ENCODE assay signal across 19 cellular contexts in the genomic region with DNA sequence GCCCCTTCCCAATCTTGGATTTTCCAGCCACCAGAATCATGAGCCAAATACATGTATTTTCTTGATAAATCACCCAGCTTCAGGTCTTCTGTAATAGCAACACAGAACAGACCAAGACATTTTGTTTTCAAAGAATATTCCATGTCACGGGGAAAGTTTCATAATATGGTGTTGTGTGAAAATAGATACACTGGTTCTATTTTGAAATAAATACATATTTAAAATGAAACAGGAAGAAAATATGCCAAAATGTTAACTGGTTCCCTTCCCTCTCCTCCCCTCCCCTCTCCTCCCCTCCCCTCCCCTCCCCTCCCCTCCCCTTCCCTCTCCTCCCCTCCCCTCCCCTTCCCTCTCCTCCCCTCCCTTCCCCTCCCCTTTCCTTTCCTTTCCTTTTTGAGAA. TPM values are rescaled to one million over a fixed set of nuclear protein-coding genes. Genes with fewer than 3 reads are reported as not detected.
DNase-seq lines count a peak whose midpoint lies in the region; ATAC-seq, FAIRE-seq and TF ChIP-seq lines count a peak whose summit lies in the region.
"Had no signal": no experiment of that assay in that cellular context is flagged by ENCODE, and none has a peak within 500 bp of the region (broad histone marks: within the 10 kb centered on the region; RNA-seq: fewer than 3 reads in every experiment).

No MANE protein-coding gene starts in this region.

- no peak overlapping the region for H2AFZ ChIP-seq in HepG2 (ENCODE audit: low read length)
- peak overlapping the region; percentile 55 for H2AFZ ChIP-seq in OCI-LY7 (ENCODE audit: low read length)

- H3K27me3 Mint-ChIP-seq in dendritic cell treated with granulocyte-macrophage colony-stimulating factor and Interleukin-4, amounts not matched to agents 40 ng/mL and 50 ng/mL, for 4 days, result peaks cover 5% of the 10 kb centered on the region
- H3K27me3 Mint-ChIP-seq: CD4-positive, CD25-positive, alpha-beta regulatory T cell had no signal

- H3K27ac ChIP-seq in HepG2 (ENCODE audit: extremely low read length, insufficient read depth, low read length), result no peak overlapping the region
- no peak overlapping the region for H3K27ac ChIP-seq in right lobe of liver
- no peak overlapping the region for H3K27ac ChIP-seq in OCI-LY7 (ENCODE audit: low read depth, low read length, poor library complexity, severe bottlenecking)
- H3K27ac ChIP-seq in psoas muscle, result no peak overlapping the region
- H3K27ac ChIP-seq in kidney (ENCODE audit: low read depth in 2 of 2, low read length in 2 of 2), result no peak overlapping the region
- H3K27ac ChIP-seq: BLaER1 had no signal

- TF ChIP-seq CTCF in HepG2 (CRISPR knock-in tag; IDR thresholded peaks at IDR 0.05), result no peak
- TF ChIP-seq CTCF in right lobe of liver (IDR thresholded peaks at IDR 0.05), result no peak
- no peak for TF ChIP-seq CTCF in OCI-LY7 (conservative IDR thresholded peaks at IDR 0.05; ENCODE audit: low read length)
- TF ChIP-seq CTCF in psoas muscle (IDR thresholded peaks at IDR 0.05), result no peak
- TF ChIP-seq CTCF in kidney (IDR thresholded peaks at IDR 0.05; ENCODE audit: borderline replicate concordance, extremely low read depth, insufficient read depth), result no peak

- no peak overlapping the region for H3K4me3 ChIP-seq in HepG2 (replicated peaks in 1 of 3; ENCODE audit: insufficient read depth in 1 of 3, low read depth in 2 of 3, low read length in 3 of 3)
- no peak overlapping the region for H3K4me3 ChIP-seq in right lobe of liver
- H3K4me3 ChIP-seq in OCI-LY7 (ENCODE audit: low read depth, low read length, poor library complexity, severe bottlenecking), result no peak overlapping the region
- H3K4me3 ChIP-seq in psoas muscle, result no peak overlapping the region
- no peak overlapping the region for H3K4me3 ChIP-seq in kidney (ENCODE audit: low read length in 2 of 2)
- H3K4me3 ChIP-seq: BLaER1, GM23338 had no signal

- H4K20me1 ChIP-seq in HepG2 (ENCODE audit: insufficient read depth, low read length), result no peaks in the 10 kb centered on the region
- H4K20me1 ChIP-seq in OCI-LY7 (ENCODE audit: insufficient read depth, low read length), result no peaks in the 10 kb centered on the region
- H4K20me1 ChIP-seq: BLaER1 had no signal

- intact Hi-C loops in HepG2 (cut with micrococcal nuclease; ENCODE audit: unreplicated experiment) (no loop called here), right lobe of liver (cut with DNase I) (no loop called here), OCI-LY7 (cut with micrococcal nuclease; ENCODE audit: unreplicated experiment) (no loop called here), psoas muscle (cut with DNase I) (no loop called here), kidney (cut with DNase I) (no loop called here)
- intact Hi-C loops in dendritic cell treated with granulocyte-macrophage colony-stimulating factor and Interleukin-4, amounts not matched to agents 40 ng/mL and 50 ng/mL, for 4 days (cut with micrococcal nuclease), result no loop called here

- DNase-seq in HepG2 (ENCODE audit: low spot score) (no peak), right lobe of liver (no peak), OCI-LY7 (ENCODE audit: low spot score) (no peak), psoas muscle (no peak), kidney (no peak)
- DNase-seq: 8988T; CD4-positive, CD25-positive, alpha-beta regulatory T cell; CD8-positive, alpha-beta memory T cell; COR-L47; DMS 273 treated with DMSO at 0.1 percent for 48 hours; HCEC 1CT had no signal

- H3K36me3 Mint-ChIP-seq in dendritic cell treated with granulocyte-macrophage colony-stimulating factor and Interleukin-4, amounts not matched to agents 40 ng/mL and 50 ng/mL, for 4 days (ENCODE audit: low read depth), result no peaks in the 10 kb centered on the region
- H3K36me3 Mint-ChIP-seq: CD4-positive, CD25-positive, alpha-beta regulatory T cell; CD8-positive, alpha-beta memory T cell had no signal

- no peak for TF ChIP-seq RAD21 in HepG2 (CRISPR knock-in tag; IDR thresholded peaks at IDR 0.05)

- no peak overlapping the region for H3K4me3 Mint-ChIP-seq in dendritic cell treated with granulocyte-macrophage colony-stimulating factor and Interleukin-4, amounts not matched to agents 40 ng/mL and 50 ng/mL, for 4 days
- H3K4me3 Mint-ChIP-seq: CD4-positive, CD25-positive, alpha-beta regulatory T cell; CD8-positive, alpha-beta memory T cell; GM23338 had no signal

- peaks cover 30% of the 10 kb centered on the region for H3K4me1 Mint-ChIP-seq in dendritic cell treated with granulocyte-macrophage colony-stimulating factor and Interleukin-4, amounts not matched to agents 40 ng/mL and 50 ng/mL, for 4 days (ENCODE audit: low read depth)
- H3K4me1 Mint-ChIP-seq: CD8-positive, alpha-beta memory T cell; GM23338 had no signal

- H3K27ac Mint-ChIP-seq in dendritic cell treated with granulocyte-macrophage colony-stimulating factor and Interleukin-4, amounts not matched to agents 40 ng/mL and 50 ng/mL, for 4 days, result peak overlapping the region; percentile 81
- H3K27ac Mint-ChIP-seq: CD4-positive, CD25-positive, alpha-beta regulatory T cell; GM23338 had no signal

- H3K4me2 ChIP-seq in HepG2 (ENCODE audit: low read depth, low read length), result no peak overlapping the region
- no peak overlapping the region for H3K4me2 ChIP-seq in OCI-LY7 (ENCODE audit: low read length)
- H3K4me2 ChIP-seq: BLaER1, GM23338 had no signal

- H3K27me3 ChIP-seq in HepG2 (ENCODE audit: control insufficient read depth in 1 of 2, insufficient read depth in 2 of 2, low read length in 2 of 2), result no peaks in the 10 kb centered on the region
- no peaks in the 10 kb centered on the region for H3K27me3 ChIP-seq in right lobe of liver
- no peaks in the 10 kb centered on the region for H3K27me3 ChIP-seq in psoas muscle (ENCODE audit: insufficient read depth in 3 of 3, low read length in 2 of 3)
- H3K27me3 ChIP-seq: BLaER1 had no signal

- H3K9me2 ChIP-seq in OCI-LY7 (ENCODE audit: insufficient read depth, low read length), result no peaks in the 10 kb centered on the region

- FAIRE-seq in HepG2 (lab: Jason Lieb, UNC), result no peak
- no peak for FAIRE-seq in kidney (lab: Jason Lieb, UNC)
- FAIRE-seq: G401.6, GM12892, GM18507, H54 had no signal

- 0 out of 2 replicates have a peak, but pooled peaks cover 11% of the 10 kb centered on the region for H3K4me1 ChIP-seq in HepG2 (ENCODE audit: insufficient read depth, low read length)
- H3K4me1 ChIP-seq in right lobe of liver, result peaks cover 0 to 28% (median 11%) of the 10 kb centered on the region in 4 donors
- peaks cover 15% of the 10 kb centered on the region for H3K4me1 ChIP-seq in OCI-LY7 (ENCODE audit: insufficient read depth, low read length, poor library complexity, severe bottlenecking)
- H3K4me1 ChIP-seq in psoas muscle, result no peaks in the 10 kb centered on the region
- no peaks in the 10 kb centered on the region for H3K4me1 ChIP-seq in kidney (ENCODE audit: control insufficient read depth in 1 of 2, insufficient read depth in 1 of 2, low read depth in 1 of 2, low read length in 2 of 2)
- H3K4me1 ChIP-seq: BLaER1 had no signal

- BruUV-seq in HepG2 (replicated peaks; lab: Mats Ljungman, UMichigan) (no TSS peak), OCI-LY7 (replicated peaks; lab: Mats Ljungman, UMichigan) (no TSS peak)

- no peak for TF ChIP-seq EP300 in HepG2 (IDR thresholded peaks at IDR 0.05; ENCODE audit: low read depth in 2 of 2, low read length in 2 of 2)
- no peak for TF ChIP-seq EP300 in HepG2 (CRISPR knock-in tag; IDR thresholded peaks at IDR 0.05; ENCODE audit: borderline replicate concordance)

- no peak for ATAC-seq in HepG2
- ATAC-seq in right lobe of liver, result no peak
- ATAC-seq in psoas muscle, result no peak
- ATAC-seq in HG03025 (IDR thresholded peaks at IDR 0.05; ENCODE audit: low FRiP score, unreplicated experiment), result no peak
- ATAC-seq: GM23338 had no signal

- TF ChIP-seq POLR2A in HepG2 (IDR thresholded peaks at IDR 0.05; ENCODE audit: insufficient read depth in 1 of 2, low read depth in 2 of 2, low read length in 2 of 2) (no peak), right lobe of liver (IDR thresholded peaks at IDR 0.05) (no peak)

- CTCF ChIA-PET in HepG2 (lab: Yijun Ruan, JAX; ENCODE audit: low intra/inter-chr PET ratio, low total read pairs) (no interaction called here), OCI-LY7 (lab: Charles Lee; ENCODE audit: unreplicated experiment) (no interaction called here)

- no peaks in the 10 kb centered on the region for H3K9me3 Mint-ChIP-seq in dendritic cell treated with granulocyte-macrophage colony-stimulating factor and Interleukin-4, amounts not matched to agents 40 ng/mL and 50 ng/mL, for 4 days
- H3K9me3 Mint-ChIP-seq: CD4-positive, CD25-positive, alpha-beta regulatory T cell; CD8-positive, alpha-beta memory T cell; GM23338 had no signal

- H3K9me3 ChIP-seq in HepG2 (ENCODE audit: low read length) (no peaks in the 10 kb centered on the region), right lobe of liver (no peaks in the 10 kb centered on the region), OCI-LY7 (ENCODE audit: low read length) (no peaks in the 10 kb centered on the region), psoas muscle (no peaks in the 10 kb centered on the region), kidney (ENCODE audit: control insufficient read depth in 1 of 2, low read length in 2 of 2) (no peaks in the 10 kb centered on the region)
- H3K9me3 ChIP-seq: BLaER1 had no signal

- no peaks in the 10 kb centered on the region for H3K36me3 ChIP-seq in HepG2 (replicated peaks in 1 of 2; ENCODE audit: control insufficient read depth in 1 of 2, insufficient read depth in 2 of 2, low read length in 2 of 2)
- no peaks in the 10 kb centered on the region for H3K36me3 ChIP-seq in right lobe of liver
- H3K36me3 ChIP-seq in OCI-LY7 (ENCODE audit: insufficient read depth, low read length), result no peaks in the 10 kb centered on the region
- no peaks in the 10 kb centered on the region for H3K36me3 ChIP-seq in psoas muscle (ENCODE audit: insufficient read depth in 1 of 2, low read depth in 1 of 2)
- H3K36me3 ChIP-seq in kidney (ENCODE audit: control insufficient read depth in 1 of 2, insufficient read depth in 2 of 2, low read length in 2 of 2), result no peaks in the 10 kb centered on the region
- H3K36me3 ChIP-seq: BLaER1 had no signal

- in situ Hi-C loops in HepG2 (cut with HindIII; ENCODE audit: extremely low pct_ligation_motif_present, low pct_unique_long_range_greater_than_20kb), result no loop called here

- no peak overlapping the region for H3K9ac ChIP-seq in HepG2 (ENCODE audit: insufficient read depth, low read depth, low read length)
- H3K9ac ChIP-seq in kidney (ENCODE audit: low read length in 2 of 2), result no peak overlapping the region
- H3K9ac ChIP-seq: BLaER1 had no signal

- WGBS in HepG2 (ENCODE audit: low lambda C conversion rate), result 85% methylated on average over 1 of the region's 1 CpG
- 64% methylated on average over 1 of the region's 1 CpG for WGBS in right lobe of liver (ENCODE audit: insufficient coverage, low coverage, low lambda C conversion rate, missing lambda C conversion rate)
- whole genome bisulfite sequencing in psoas muscle, 3 donors, result 69 to 89% (median 85%) methylated on average over 1 of the region's 1 CpG

- H3K79me2 ChIP-seq in HepG2 (ENCODE audit: insufficient read depth, low read length) (no peaks in the 10 kb centered on the region), OCI-LY7 (ENCODE audit: insufficient read depth, low read depth, low read length) (no peaks in the 10 kb centered on the region)

- POLR2A ChIA-PET in HepG2 (lab: Yijun Ruan, JAX), result no interaction called here
- POLR2A ChIA-PET in OCI-LY7 (lab: Charles Lee), result no interaction called here

RNA-seq across cellular contexts. Expression of a gene that starts 30.3 kb away (rescaled TPM):
- total RNA-seq in HepG2 (2016; rRNA removed; fragmentation: Illumina TruSeq; extraction: Trizol), result not detected in 2 replicates
- not detected in 2 replicates for total RNA-seq in HepG2 (2016; cell fraction: cytosol; rRNA removed; fragmentation: Illumina TruSeq; extraction: Trizol; ENCODE audit: low read depth)
- total RNA-seq in HepG2 (2016; cell fraction: insoluble cytoplasmic fraction; rRNA removed; fragmentation: Illumina TruSeq; extraction: Trizol), result not detected in 2 replicates
- total RNA-seq in HepG2 (2016; cell fraction: membrane; rRNA removed; fragmentation: Illumina TruSeq; extraction: Trizol), result not detected in 2 replicates
- not detected in 2 replicates for total RNA-seq in HepG2 (2016; cell fraction: nucleus; rRNA removed; fragmentation: Illumina TruSeq; extraction: Trizol)
- polyA plus RNA-seq in HepG2 (2011; rRNA removed), result under 0.01 TPM in 1 of 2 replicates, not detected in the other
- polyA plus RNA-seq in HepG2 (2011; cell fraction: cytosol; rRNA removed), result 0.01 TPM in 1 of 2 replicates, not detected in the other
- polyA plus RNA-seq in HepG2 (2011; cell fraction: nucleus; rRNA removed), result 0.07 TPM in 1 of 2 replicates, not detected in the other
- not detected in 2 replicates for polyA plus RNA-seq in HepG2 (2012)
- polyA plus RNA-seq in HepG2 (2016; cell fraction: cytosol; fragmentation: Illumina TruSeq; extraction: Trizol; ENCODE audit: low read depth), result not detected in 2 replicates
- not detected in 2 replicates for polyA plus RNA-seq in HepG2 (2016; cell fraction: insoluble cytoplasmic fraction; fragmentation: Illumina TruSeq; extraction: Trizol; ENCODE audit: low read depth)
- not detected in 2 replicates for polyA plus RNA-seq in HepG2 (2016; cell fraction: membrane; fragmentation: Illumina TruSeq; extraction: Trizol; ENCODE audit: low read depth)
- not detected in 2 replicates for polyA plus RNA-seq in HepG2 (2016; cell fraction: nucleus; fragmentation: Illumina TruSeq; extraction: Trizol; ENCODE audit: insufficient read depth, low read depth)
- 5.4 TPM in 1 of 2 replicates, not detected in the other for polyA minus RNA-seq in HepG2 (2011; rRNA and poly(A)+ RNA removed; ENCODE audit: low replicate concordance)
- 0.09 TPM in 1 of 2 replicates, not detected in the other for polyA minus RNA-seq in HepG2 (2011; cell fraction: cytosol; rRNA and poly(A)+ RNA removed)
- not detected in 2 replicates for polyA minus RNA-seq in HepG2 (2011; cell fraction: nucleus; rRNA and poly(A)+ RNA removed)
- 10 to 100 TPM in 3 of 6 experiments, 1 to 10 TPM in 3; 5.3 to 10.8 (median 9.5) TPM for total RNA-seq in right lobe of liver
- total RNA-seq in OCI-LY7 (2014; rRNA removed; shearing (Covaris generic)), result 17.8 and 19.0 TPM in 2 replicates
- total RNA-seq in OCI-LY7 (2022), result 25.6 and 28.0 TPM in 2 replicates
- total RNA-seq in psoas muscle, result 1 to 10 TPM in 3 of 4 donors, under 1 TPM in 1; 0.47 to 1.8 (median 1.3) TPM
- polyA plus RNA-seq in psoas muscle, result under 1 TPM; 0.39 to 0.53 (median 0.47) TPM
- 13.7 TPM for total RNA-seq in kidney
- polyA plus RNA-seq in kidney (ENCODE audit: insufficient read depth, low read depth, low replicate concordance), result 1.1 TPM
